Comparison of ENCODE assay signal across 1 cellular context in genomic region chr1:90826834-90827233, GRCh38.
A peak's percentile ranks its signal among the peaks of the same experiment; 100 is the strongest.
TF ChIP-seq lines count a peak whose summit lies in the region.

No MANE protein-coding gene starts in this region.

TF ChIP-seq in K562, 482 proteins besides CTCF, POLR2A, EP300 and RAD21 (continued from another document):
- TF ChIP-seq FOXP4 (CRISPR knock-in tag; IDR thresholded peaks at IDR 0.05; ENCODE audit: borderline replicate concordance), result no peak
- TF ChIP-seq SIN3A (IDR thresholded peaks at IDR 0.05; ENCODE audit: borderline replicate concordance in 2 of 2, control insufficient read depth in 1 of 2, low read depth in 2 of 2, low read length in 2 of 2), result no peak
- no peak for TF ChIP-seq PCBP1 (IDR thresholded peaks at IDR 0.05; ENCODE audit: low read depth, low read length, poor library complexity, severe bottlenecking)
- TF ChIP-seq E2F4 (CRISPR knock-in tag; IDR thresholded peaks at IDR 0.05; ENCODE audit: low read depth), result no peak
- no peak for TF ChIP-seq ZNF785 (CRISPR knock-in tag; IDR thresholded peaks at IDR 0.05)
- no peak for TF ChIP-seq RBM25 (IDR thresholded peaks at IDR 0.05; ENCODE audit: low read depth, low read length, severe bottlenecking)
- TF ChIP-seq MBD2 (IDR thresholded peaks at IDR 0.05; ENCODE audit: borderline replicate concordance, low read depth), result no peak
- TF ChIP-seq FOXJ3 (CRISPR knock-in tag; IDR thresholded peaks at IDR 0.05), result no peak
- no peak for TF ChIP-seq ZFP1 (CRISPR knock-in tag; IDR thresholded peaks at IDR 0.05)
- no peak for TF ChIP-seq MNT (conservative IDR thresholded peaks at IDR 0.05)
- TF ChIP-seq MTA3 (IDR thresholded peaks at IDR 0.05; ENCODE audit: borderline replicate concordance), result no peak
- peak; percentile 41; the same call in 1 of the 2 replicates for TF ChIP-seq DPF2 (IDR thresholded peaks at IDR 0.05)
- no peak for TF ChIP-seq ZNF197 (CRISPR knock-in tag; IDR thresholded peaks at IDR 0.05; ENCODE audit: low read depth)
- no peak for TF ChIP-seq RBM17 (IDR thresholded peaks at IDR 0.05; ENCODE audit: borderline replicate concordance, low read depth, low read length)
- no peak for TF ChIP-seq ZNF12 (CRISPR knock-in tag; IDR thresholded peaks at IDR 0.05)
- peak; percentile 25; the same call in 1 of the 2 replicates for TF ChIP-seq MAFK (IDR thresholded peaks at IDR 0.05; ENCODE audit: low read length)
- TF ChIP-seq TEAD4 (IDR thresholded peaks at IDR 0.05; ENCODE audit: low read length), result 0 out of 2 replicates have a peak, but pooled peaks have one; percentile 37
- no peak for TF ChIP-seq TEAD4 (CRISPR knock-in tag; IDR thresholded peaks at IDR 0.05; ENCODE audit: borderline replicate concordance)
- no peak for TF ChIP-seq HOMEZ (CRISPR knock-in tag; IDR thresholded peaks at IDR 0.05)
- TF ChIP-seq ARID1B (IDR thresholded peaks at IDR 0.05), result peak; percentile 54
- TF ChIP-seq FOXP1 (CRISPR knock-in tag; IDR thresholded peaks at IDR 0.05), result no peak
- no peak for TF ChIP-seq ZBTB17 (CRISPR knock-in tag; IDR thresholded peaks at IDR 0.05)
- TF ChIP-seq LEF1 (IDR thresholded peaks at IDR 0.05), result no peak
- peak; percentile 78 for TF ChIP-seq SOX6 (IDR thresholded peaks at IDR 0.05)
- peak; percentile 84 for TF ChIP-seq ESRRA (IDR thresholded peaks at IDR 0.05; ENCODE audit: borderline replicate concordance, low read depth)
- TF ChIP-seq ZNF444 (CRISPR knock-in tag; IDR thresholded peaks at IDR 0.05), result no peak
- no peak for TF ChIP-seq CBX1 (IDR thresholded peaks at IDR 0.05; ENCODE audit: low read depth)
- TF ChIP-seq U2AF2 (optimal IDR thresholded peaks at IDR 0.05; ENCODE audit: low read depth, low read length), result no peak
- no peak for TF ChIP-seq KAT7 (CRISPR knock-in tag; IDR thresholded peaks at IDR 0.05; ENCODE audit: borderline replicate concordance)
- no peak for TF ChIP-seq MCM7 (IDR thresholded peaks at IDR 0.05)
- peak; percentile 57; the same call in 1 of the 2 replicates for TF ChIP-seq CBFA2T2 (conservative IDR thresholded peaks at IDR 0.05)
- no peak for TF ChIP-seq FOXO4 (CRISPR knock-in tag; IDR thresholded peaks at IDR 0.05)
- no peak for TF ChIP-seq ZNF507 (tag; conservative IDR thresholded peaks at IDR 0.05)
- no peak for TF ChIP-seq KDM4B (IDR thresholded peaks at IDR 0.05; ENCODE audit: borderline replicate concordance in 2 of 2, low read depth in 1 of 2)
- TF ChIP-seq CHD2 (IDR thresholded peaks at IDR 0.05; ENCODE audit: low read depth, low read length), result no peak
